Comparison of ENCODE assay signal across 15 cellular contexts in the genomic region with DNA sequence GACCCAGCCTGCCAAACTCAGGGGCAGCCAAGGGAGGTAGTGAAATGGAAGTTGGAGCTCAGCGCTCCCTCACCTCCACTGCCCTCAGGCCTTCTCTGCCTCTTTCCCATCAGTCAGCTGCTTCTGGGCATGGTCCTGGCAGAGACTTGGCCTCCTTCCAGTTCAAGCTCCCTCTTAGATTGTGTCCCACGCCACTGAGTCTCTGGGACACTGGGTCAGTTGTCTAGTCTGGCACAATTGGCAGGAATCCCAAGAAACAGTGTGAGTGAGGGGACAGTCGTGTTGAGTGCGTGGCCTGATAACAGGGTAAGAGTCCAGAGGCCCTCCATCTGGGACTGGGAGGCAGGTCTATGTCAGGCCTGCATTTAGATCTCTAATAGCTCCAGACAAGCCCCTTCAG. TPM values are rescaled to one million over a fixed set of nuclear protein-coding genes. Genes with fewer than 3 reads are reported as not detected.
"Had no signal": no experiment of that assay in that cellular context is flagged by ENCODE, and none has a peak within 500 bp of the region (broad histone marks: within the 10 kb centered on the region; RNA-seq: fewer than 3 reads in every experiment).

No MANE protein-coding gene starts in this region.

- H3K27me3 ChIP-seq: suprapubic skin, upper lobe of left lung had no signal

- H3K9me3 ChIP-seq: suprapubic skin, upper lobe of left lung had no signal

- DNase-seq: activated naive CD4-positive, alpha-beta T cell treated with anti-CD3 and anti-CD28 coated beads for 36 hours; activated naive CD8-positive, alpha-beta T cell treated with anti-CD3 and anti-CD28 coated beads, Interleukin-2, amount 50 U/mL, for 24 hours; foreskin melanocyte; naive thymus-derived CD8-positive, alpha-beta T cell; retina; stimulated activated CD4-positive, alpha-beta T cell treated with anti-CD3 and anti-CD28 coated beads, Interleukin-15, amount 100 ng/mL, for 24 hours; stimulated activated CD4-positive, alpha-beta T cell treated with anti-CD3 and anti-CD28 coated beads, Interleukin-4, amount 100 ng/mL, for 1 hour; stimulated activated naive CD4-positive, alpha-beta T cell; upper lobe of left lung had no signal

- H3K36me3 ChIP-seq: suprapubic skin had no signal

- H3K27me3 Mint-ChIP-seq: activated naive CD8-positive, alpha-beta T cell treated with anti-CD3 and anti-CD28 coated beads, Interleukin-2, amount 50 U/mL, for 24 hours; activated T-helper 17 cell treated with anti-CD3 and anti-CD28 coated beads, Interleukin-2, amount 50 U/mL, for 72 hours; naive thymus-derived CD8-positive, alpha-beta T cell had no signal

- H3K4me1 Mint-ChIP-seq: activated naive CD8-positive, alpha-beta T cell treated with anti-CD3 and anti-CD28 coated beads, Interleukin-2, amount 50 U/mL, for 24 hours; activated T-helper 17 cell treated with anti-CD3 and anti-CD28 coated beads, Interleukin-2, amount 50 U/mL, for 72 hours; memory B cell; naive thymus-derived CD8-positive, alpha-beta T cell had no signal

- H3K27ac ChIP-seq: epithelial cell of prostate, suprapubic skin, upper lobe of left lung had no signal

- H3K4me3 Mint-ChIP-seq: activated naive CD4-positive, alpha-beta T cell treated with anti-CD3 and anti-CD28 coated beads for 36 hours; activated naive CD8-positive, alpha-beta T cell treated with anti-CD3 and anti-CD28 coated beads, Interleukin-2, amount 50 U/mL, for 24 hours; activated T-helper 17 cell treated with anti-CD3 and anti-CD28 coated beads, Interleukin-2, amount 50 U/mL, for 72 hours; memory B cell; naive thymus-derived CD8-positive, alpha-beta T cell had no signal

- H3K36me3 Mint-ChIP-seq: memory B cell; naive thymus-derived CD8-positive, alpha-beta T cell had no signal

- H3K27ac Mint-ChIP-seq: activated naive CD4-positive, alpha-beta T cell treated with anti-CD3 and anti-CD28 coated beads for 36 hours; activated naive CD8-positive, alpha-beta T cell treated with anti-CD3 and anti-CD28 coated beads, Interleukin-2, amount 50 U/mL, for 24 hours; activated T-helper 17 cell treated with anti-CD3 and anti-CD28 coated beads, Interleukin-2, amount 50 U/mL, for 72 hours; memory B cell; naive thymus-derived CD8-positive, alpha-beta T cell had no signal

- H3K4me3 ChIP-seq: suprapubic skin, upper lobe of left lung had no signal

- H3K9me3 Mint-ChIP-seq: activated naive CD4-positive, alpha-beta T cell treated with anti-CD3 and anti-CD28 coated beads for 36 hours; activated naive CD8-positive, alpha-beta T cell treated with anti-CD3 and anti-CD28 coated beads, Interleukin-2, amount 50 U/mL, for 24 hours; activated T-helper 17 cell treated with anti-CD3 and anti-CD28 coated beads, Interleukin-2, amount 50 U/mL, for 72 hours; memory B cell; naive thymus-derived CD8-positive, alpha-beta T cell had no signal

- ATAC-seq: activated CD4-positive, CD25-positive, alpha-beta regulatory T cell treated with anti-CD3 and anti-CD28 coated beads, Interleukin-2, amount 50 U/mL, for 24 hours; activated naive CD8-positive, alpha-beta T cell treated with anti-CD3 and anti-CD28 coated beads, Interleukin-2, amount 50 U/mL, for 24 hours; activated T-helper 17 cell treated with anti-CD3 and anti-CD28 coated beads, Interleukin-2, amount 50 U/mL, for 72 hours; naive thymus-derived CD8-positive, alpha-beta T cell had no signal

- H3K4me1 ChIP-seq: suprapubic skin, upper lobe of left lung had no signal

RNA-seq across cellular contexts. Expression of a gene that starts 54.0 kb away (rescaled TPM):
- total RNA-seq: dermis microvascular lymphatic vessel endothelial cell had no signal
